Comparison of ENCODE assay signal across 1 cellular context in the genomic region with DNA sequence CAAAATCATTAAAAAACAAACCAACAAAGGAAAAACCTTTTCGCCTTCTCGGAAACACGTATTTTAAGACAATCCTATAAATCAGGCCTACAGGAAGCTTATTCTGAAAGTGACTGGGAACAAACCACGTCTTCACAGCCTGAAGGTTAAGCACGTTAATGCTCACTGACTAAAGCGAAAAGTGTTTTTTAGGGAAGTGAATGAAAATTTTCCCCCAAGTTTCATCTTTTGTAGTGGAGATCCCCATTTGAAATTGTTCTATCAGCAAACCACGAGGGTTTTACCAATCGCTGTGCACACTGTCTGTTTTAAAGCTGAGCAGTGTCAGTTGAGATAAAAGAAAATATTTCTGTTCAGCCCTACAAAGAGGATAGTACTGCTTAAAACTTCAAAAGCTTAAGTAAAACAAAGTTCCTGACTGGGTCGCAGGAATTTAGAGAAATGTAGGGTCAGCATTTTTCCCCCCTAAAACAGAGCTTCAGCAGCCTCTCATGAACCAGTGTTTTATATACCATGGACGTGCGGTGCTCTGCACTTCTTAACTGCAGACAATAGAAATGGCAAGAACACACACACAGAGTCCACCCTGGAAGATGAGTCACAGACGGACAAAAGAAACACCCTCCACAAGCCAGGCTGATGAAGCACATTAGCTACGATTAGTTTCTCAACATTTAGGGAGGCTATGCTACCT.
TF ChIP-seq lines count a peak whose summit lies in the region.

No MANE protein-coding gene starts in this region.

TF ChIP-seq in WTC11, 78 proteins besides CTCF, POLR2A, EP300 and RAD21 (continued from another document):
- TF ChIP-seq, protein P1, sequence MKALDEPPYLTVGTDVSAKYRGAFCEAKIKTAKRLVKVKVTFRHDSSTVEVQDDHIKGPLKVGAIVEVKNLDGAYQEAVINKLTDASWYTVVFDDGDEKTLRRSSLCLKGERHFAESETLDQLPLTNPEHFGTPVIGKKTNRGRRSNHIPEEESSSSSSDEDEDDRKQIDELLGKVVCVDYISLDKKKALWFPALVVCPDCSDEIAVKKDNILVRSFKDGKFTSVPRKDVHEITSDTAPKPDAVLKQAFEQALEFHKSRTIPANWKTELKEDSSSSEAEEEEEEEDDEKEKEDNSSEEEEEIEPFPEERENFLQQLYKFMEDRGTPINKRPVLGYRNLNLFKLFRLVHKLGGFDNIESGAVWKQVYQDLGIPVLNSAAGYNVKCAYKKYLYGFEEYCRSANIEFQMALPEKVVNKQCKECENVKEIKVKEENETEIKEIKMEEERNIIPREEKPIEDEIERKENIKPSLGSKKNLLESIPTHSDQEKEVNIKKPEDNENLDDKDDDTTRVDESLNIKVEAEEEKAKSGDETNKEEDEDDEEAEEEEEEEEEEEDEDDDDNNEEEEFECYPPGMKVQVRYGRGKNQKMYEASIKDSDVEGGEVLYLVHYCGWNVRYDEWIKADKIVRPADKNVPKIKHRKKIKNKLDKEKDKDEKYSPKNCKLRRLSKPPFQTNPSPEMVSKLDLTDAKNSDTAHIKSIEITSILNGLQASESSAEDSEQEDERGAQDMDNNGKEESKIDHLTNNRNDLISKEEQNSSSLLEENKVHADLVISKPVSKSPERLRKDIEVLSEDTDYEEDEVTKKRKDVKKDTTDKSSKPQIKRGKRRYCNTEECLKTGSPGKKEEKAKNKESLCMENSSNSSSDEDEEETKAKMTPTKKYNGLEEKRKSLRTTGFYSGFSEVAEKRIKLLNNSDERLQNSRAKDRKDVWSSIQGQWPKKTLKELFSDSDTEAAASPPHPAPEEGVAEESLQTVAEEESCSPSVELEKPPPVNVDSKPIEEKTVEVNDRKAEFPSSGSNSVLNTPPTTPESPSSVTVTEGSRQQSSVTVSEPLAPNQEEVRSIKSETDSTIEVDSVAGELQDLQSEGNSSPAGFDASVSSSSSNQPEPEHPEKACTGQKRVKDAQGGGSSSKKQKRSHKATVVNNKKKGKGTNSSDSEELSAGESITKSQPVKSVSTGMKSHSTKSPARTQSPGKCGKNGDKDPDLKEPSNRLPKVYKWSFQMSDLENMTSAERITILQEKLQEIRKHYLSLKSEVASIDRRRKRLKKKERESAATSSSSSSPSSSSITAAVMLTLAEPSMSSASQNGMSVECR (CRISPR knock-in tag; IDR thresholded peaks at IDR 0.05; ENCODE audit: borderline replicate concordance): no peak
- no peak for TF ChIP-seq RELA (CRISPR knock-in tag; IDR thresholded peaks at IDR 0.05; ENCODE audit: borderline replicate concordance)
- TF ChIP-seq, protein P2, sequence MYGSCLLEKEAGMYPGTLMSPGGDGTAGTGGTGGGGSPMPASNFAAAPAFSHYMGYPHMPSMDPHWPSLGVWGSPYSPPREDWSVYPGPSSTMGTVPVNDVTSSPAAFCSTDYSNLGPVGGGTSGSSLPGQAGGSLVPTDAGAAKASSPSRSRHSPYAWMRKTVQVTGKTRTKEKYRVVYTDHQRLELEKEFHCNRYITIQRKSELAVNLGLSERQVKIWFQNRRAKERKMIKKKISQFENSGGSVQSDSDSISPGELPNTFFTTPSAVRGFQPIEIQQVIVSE (CRISPR knock-in tag; IDR thresholded peaks at IDR 0.05; ENCODE audit: borderline replicate concordance): no peak
- TF ChIP-seq, protein P3, sequence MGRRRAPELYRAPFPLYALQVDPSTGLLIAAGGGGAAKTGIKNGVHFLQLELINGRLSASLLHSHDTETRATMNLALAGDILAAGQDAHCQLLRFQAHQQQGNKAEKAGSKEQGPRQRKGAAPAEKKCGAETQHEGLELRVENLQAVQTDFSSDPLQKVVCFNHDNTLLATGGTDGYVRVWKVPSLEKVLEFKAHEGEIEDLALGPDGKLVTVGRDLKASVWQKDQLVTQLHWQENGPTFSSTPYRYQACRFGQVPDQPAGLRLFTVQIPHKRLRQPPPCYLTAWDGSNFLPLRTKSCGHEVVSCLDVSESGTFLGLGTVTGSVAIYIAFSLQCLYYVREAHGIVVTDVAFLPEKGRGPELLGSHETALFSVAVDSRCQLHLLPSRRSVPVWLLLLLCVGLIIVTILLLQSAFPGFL (CRISPR knock-in tag; IDR thresholded peaks at IDR 0.05; ENCODE audit: borderline replicate concordance): no peak
- TF ChIP-seq, protein P4, sequence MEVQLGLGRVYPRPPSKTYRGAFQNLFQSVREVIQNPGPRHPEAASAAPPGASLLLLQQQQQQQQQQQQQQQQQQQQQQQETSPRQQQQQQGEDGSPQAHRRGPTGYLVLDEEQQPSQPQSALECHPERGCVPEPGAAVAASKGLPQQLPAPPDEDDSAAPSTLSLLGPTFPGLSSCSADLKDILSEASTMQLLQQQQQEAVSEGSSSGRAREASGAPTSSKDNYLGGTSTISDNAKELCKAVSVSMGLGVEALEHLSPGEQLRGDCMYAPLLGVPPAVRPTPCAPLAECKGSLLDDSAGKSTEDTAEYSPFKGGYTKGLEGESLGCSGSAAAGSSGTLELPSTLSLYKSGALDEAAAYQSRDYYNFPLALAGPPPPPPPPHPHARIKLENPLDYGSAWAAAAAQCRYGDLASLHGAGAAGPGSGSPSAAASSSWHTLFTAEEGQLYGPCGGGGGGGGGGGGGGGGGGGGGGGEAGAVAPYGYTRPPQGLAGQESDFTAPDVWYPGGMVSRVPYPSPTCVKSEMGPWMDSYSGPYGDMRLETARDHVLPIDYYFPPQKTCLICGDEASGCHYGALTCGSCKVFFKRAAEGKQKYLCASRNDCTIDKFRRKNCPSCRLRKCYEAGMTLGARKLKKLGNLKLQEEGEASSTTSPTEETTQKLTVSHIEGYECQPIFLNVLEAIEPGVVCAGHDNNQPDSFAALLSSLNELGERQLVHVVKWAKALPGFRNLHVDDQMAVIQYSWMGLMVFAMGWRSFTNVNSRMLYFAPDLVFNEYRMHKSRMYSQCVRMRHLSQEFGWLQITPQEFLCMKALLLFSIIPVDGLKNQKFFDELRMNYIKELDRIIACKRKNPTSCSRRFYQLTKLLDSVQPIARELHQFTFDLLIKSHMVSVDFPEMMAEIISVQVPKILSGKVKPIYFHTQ (CRISPR knock-in tag; IDR thresholded peaks at IDR 0.05): no peak
- no peak for TF ChIP-seq SOX15 (CRISPR knock-in tag; IDR thresholded peaks at IDR 0.05)
